ENCODE assay signal across 8 cellular contexts in genomic region chr20:3209023-3209945, GRCh38.
DNase-seq lines count a peak whose midpoint lies in the region; ATAC-seq and TF ChIP-seq lines count a peak whose summit lies in the region.

ITPA (plus strand) TSS chr20:3209498; CDS start chr20:3209552, 54 bp downstream.

- TF ChIP-seq POLR2A in erythroblast (IDR thresholded peaks at IDR 0.05; ENCODE audit: low read length), result peak; percentile 57

- DNase-seq in CMK (ENCODE audit: low read depth), result peak; percentile 71
- DNase-seq in HAP-1 (ENCODE audit: low spot score in 2 of 2), result peak; percentile 40 to 78
- DNase-seq in NOMO-1 treated with DMSO at 0.1 percent for 48 hours (lab: John Stamatoyannopoulos, UW; ENCODE audit: unreplicated experiment), result peak; percentile 50
- DNase-seq in activated T-cell treated with anti-CD3 and anti-CD28 coated beads for 24 hours (ENCODE audit: low read depth), result peak; percentile 51
- peak; percentile 77 to 78 for DNase-seq in erythroblast (lab: John Stamatoyannopoulos, UW)
- DNase-seq in stimulated activated effector memory CD8-positive, alpha-beta T cell treated with anti-CD3 and anti-CD28 coated beads, Interleukin-12 subunit alpha, Interleukin-12 subunit beta, amount 100 ng/mL, for 72 hours (ENCODE audit: low spot score in 2 of 2), result peak; percentile 50 to 81

- H3K9ac ChIP-seq in mucosa of stomach (ENCODE audit: low read length), result peak within 1 kb of the TSS; percentile 95

- H3K36me3 Mint-ChIP-seq in stimulated activated effector memory CD8-positive, alpha-beta T cell treated with anti-CD3 and anti-CD28 coated beads, Interleukin-12 subunit alpha, Interleukin-12 subunit beta, amount 100 ng/mL, for 72 hours, result peaks cover 27% of the 10 kb centered on the region

- H3K27me3 ChIP-seq in HAP-1 (ENCODE audit: low read depth) (no peaks in the 10 kb centered on the region), mucosa of stomach (ENCODE audit: control insufficient read depth, insufficient read depth, low read length) (no peaks in the 10 kb centered on the region)

- H3K27ac Mint-ChIP-seq in stimulated activated effector memory CD8-positive, alpha-beta T cell treated with anti-CD3 and anti-CD28 coated beads, Interleukin-12 subunit alpha, Interleukin-12 subunit beta, amount 100 ng/mL, for 72 hours, result peak within 1 kb of the TSS; percentile 99

- H3K36me3 ChIP-seq in HAP-1 (replicated peaks) (peaks cover 22% of the 10 kb centered on the region), mucosa of stomach (ENCODE audit: control insufficient read depth, insufficient read depth, low read length) (no peaks in the 10 kb centered on the region)

- H3K4me1 ChIP-seq in HAP-1, result peaks cover 9% of the 10 kb centered on the region
- H3K4me1 ChIP-seq in mucosa of stomach (ENCODE audit: control insufficient read depth, insufficient read depth, low read length), result peaks cover 10% of the 10 kb centered on the region

- H3K4me3 ChIP-seq in HAP-1 (peak within 1 kb of the TSS; percentile 91), mucosa of stomach (ENCODE audit: low read length) (peak within 1 kb of the TSS; percentile 88)

- H3K9me3 ChIP-seq in HAP-1 (no peaks in the 10 kb centered on the region; the same call in 1 of the 2 replicates), mucosa of stomach (ENCODE audit: control insufficient read depth, low read length) (no peaks in the 10 kb centered on the region)

- H3K4me3 Mint-ChIP-seq in stimulated activated effector memory CD8-positive, alpha-beta T cell treated with anti-CD3 and anti-CD28 coated beads, Interleukin-12 subunit alpha, Interleukin-12 subunit beta, amount 100 ng/mL, for 72 hours, result peak within 1 kb of the TSS; percentile 97

- ATAC-seq in stimulated activated effector memory CD8-positive, alpha-beta T cell treated with anti-CD3 and anti-CD28 coated beads, Interleukin-12 subunit alpha, Interleukin-12 subunit beta, amount 100 ng/mL, for 72 hours, result peak; percentile 70
- ATAC-seq in HG02623 (IDR thresholded peaks at IDR 0.05; ENCODE audit: unreplicated experiment), result no peak

- in situ Hi-C loops in HAP-1 (cut with MboI; ENCODE audit: low sequenced_read_pairs), result no loop called here

- peaks cover 36% of the 10 kb centered on the region for H3K4me1 Mint-ChIP-seq in stimulated activated effector memory CD8-positive, alpha-beta T cell treated with anti-CD3 and anti-CD28 coated beads, Interleukin-12 subunit alpha, Interleukin-12 subunit beta, amount 100 ng/mL, for 72 hours

- H3K9me3 Mint-ChIP-seq in stimulated activated effector memory CD8-positive, alpha-beta T cell treated with anti-CD3 and anti-CD28 coated beads, Interleukin-12 subunit alpha, Interleukin-12 subunit beta, amount 100 ng/mL, for 72 hours, result no peaks in the 10 kb centered on the region
